ENCODE assay signal across 1 cellular context in the genomic region with DNA sequence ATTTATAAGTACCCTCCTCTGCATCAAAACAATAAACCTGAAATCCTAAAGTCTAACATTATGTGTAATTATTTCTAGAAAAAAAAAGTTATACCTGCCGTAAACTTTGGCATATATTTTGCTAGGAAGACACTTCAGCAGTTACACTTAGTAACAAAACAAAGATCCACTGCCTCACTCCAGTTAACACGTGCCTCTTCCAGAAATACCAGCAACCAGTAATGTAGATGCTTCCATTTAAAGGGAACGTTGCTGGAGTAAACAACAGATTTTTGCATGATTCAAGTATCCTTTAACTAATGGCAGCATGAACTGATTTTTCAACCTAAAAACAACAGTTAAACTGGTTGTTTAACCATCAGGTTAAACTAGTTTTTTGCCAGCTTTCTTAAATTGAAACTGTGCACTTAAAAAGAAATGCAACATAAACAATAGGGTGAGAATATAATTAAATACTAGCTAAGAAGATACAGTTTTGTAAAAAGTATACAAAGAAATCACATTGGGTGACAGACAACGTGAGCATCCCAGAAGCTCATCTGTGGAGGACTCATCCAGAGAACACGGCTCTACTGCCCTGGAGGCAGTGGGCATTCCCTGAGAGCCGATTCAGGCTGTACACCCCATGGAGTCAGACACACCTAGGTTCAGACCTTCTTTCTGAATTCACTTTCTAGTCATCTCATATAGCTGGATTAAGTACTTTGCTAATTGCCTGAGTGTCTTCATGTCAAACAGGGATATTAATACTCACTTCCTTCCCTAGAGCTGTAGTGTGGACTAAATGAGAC.
TF ChIP-seq lines count a peak whose summit lies in the region.

No MANE protein-coding gene starts in this region.

TF ChIP-seq in GM12878, 131 proteins besides CTCF, POLR2A, EP300 and RAD21:
- TF ChIP-seq REST (IDR thresholded peaks at IDR 0.05; ENCODE audit: low read depth, low read length) (no peak), SPI1 (IDR thresholded peaks at IDR 0.05; ENCODE audit: borderline replicate concordance, insufficient read depth, low read depth, low read length) (peak; percentile 2; the same call in 1 of the 2 replicates)
